16 cellular contexts compared by ENCODE assay signal in genomic region chr22:26681395-26681821, GRCh38. TPM values are rescaled to one million over a fixed set of nuclear protein-coding genes. Genes with fewer than 3 reads are reported as not detected.
DNase-seq lines count a peak whose midpoint lies in the region; ATAC-seq, FAIRE-seq and TF ChIP-seq lines count a peak whose summit lies in the region.
"Had no signal": no experiment of that assay in that cellular context is flagged by ENCODE, and none has a peak within 500 bp of the region (broad histone marks: within the 10 kb centered on the region; RNA-seq: fewer than 3 reads in every experiment).

No MANE protein-coding gene starts in this region.

- H3K23ac ChIP-seq in H1 (ENCODE audit: insufficient read length) = no peak overlapping the region

- no peak overlapping the region for H3K4me3 ChIP-seq in AG04450 (ENCODE audit: low read depth, low read length)
- no peak overlapping the region for H3K4me3 ChIP-seq in H1 (ENCODE audit: extremely low read depth in 1 of 4, insufficient read depth in 2 of 4, low read depth in 3 of 4, low read length in 4 of 4)
- no peak overlapping the region for H3K4me3 ChIP-seq in stomach
- H3K4me3 ChIP-seq: Peyer's patch, prostate gland, tibial nerve had no signal

- H3K4me1 ChIP-seq in H1 (replicated peaks in 1 of 4; ENCODE audit: control insufficient read depth in 3 of 4, insufficient read depth in 4 of 4, low read length in 3 of 4) (peaks cover 4 to 11% (median 6%) of the 10 kb centered on the region in 4 experiments), stomach (peaks cover 0 to 18% (median 0%) of the 10 kb centered on the region in 4 donors)
- H3K4me1 ChIP-seq: Peyer's patch, prostate gland had no signal

- no peak overlapping the region for H3K4ac ChIP-seq in H1 (replicated peaks; ENCODE audit: insufficient read length, low read depth, low read length)

- peak overlapping the region; percentile 95 for H2BK5ac ChIP-seq in H1 (ENCODE audit: low read depth, low read length)

- H3K9me3 ChIP-seq in AG04450 (ENCODE audit: control insufficient read depth, insufficient read depth, low read length) = peaks cover 3% of the 10 kb centered on the region; the same call in 1 of the 2 replicates
- no peaks in the 10 kb centered on the region; a peak in 1 of 4 replicates for H3K9me3 ChIP-seq in H1 (ENCODE audit: insufficient read depth in 2 of 2, low read depth in 1 of 2, low read length in 1 of 2)
- H3K9me3 ChIP-seq in stomach = no peaks in the 10 kb centered on the region
- H3K9me3 ChIP-seq: Peyer's patch, prostate gland had no signal

- no peaks in the 10 kb centered on the region for H3K23me2 ChIP-seq in H1 (ENCODE audit: low read depth, low read length)

- no peak overlapping the region for H2AFZ ChIP-seq in H1 (ENCODE audit: low read length)

- H3K4me2 ChIP-seq in H1 (ENCODE audit: insufficient read depth in 1 of 2, low read depth in 2 of 2, low read length in 2 of 2) = peak overlapping the region in 1 of 2 experiments; percentile 24; a peak in 1 of 4 replicates

- peak overlapping the region; percentile 63 for H4K5ac ChIP-seq in H1 (ENCODE audit: insufficient read length, low read depth, low read length)

- H3K79me1 ChIP-seq in H1 (ENCODE audit: low read depth, low read length) = no peaks in the 10 kb centered on the region

- TF ChIP-seq EP300 in H1 (IDR thresholded peaks at IDR 0.05; ENCODE audit: borderline replicate concordance in 1 of 2, low read depth in 2 of 2, low read length in 2 of 2) = peak in 1 of 2 experiments; percentile 50; a peak in 1 of 3 replicates
- no peak for TF ChIP-seq EP300 in stomach (IDR thresholded peaks at IDR 0.05)

- H3K36me3 ChIP-seq in H1 (ENCODE audit: control insufficient read depth in 2 of 4, insufficient read depth in 4 of 4, low read length in 3 of 4) (0 out of 8 replicates have a peak, but pooled peaks cover 0 to 3% (median 0%) of the 10 kb centered on the region in 4 experiments), stomach (peaks cover 8 to 29% (median 23%) of the 10 kb centered on the region in 4 donors)
- H3K36me3 ChIP-seq: prostate gland had no signal

- POLR2A ChIA-PET in AG04450 (lab: Yijun Ruan, JAX) = interaction anchor here (0.6 kb wide), 1 partner anchor 1097 kb away, joined by 3 read pairs; no protein-coding TSS in a partner anchor
- POLR2A ChIA-PET in H1 (lab: Charles Lee; ENCODE audit: partially characterized antibody) = interaction anchor here (0.6 to 3.6 kb wide), 7 partner anchors 9 to 1371 kb away, joined by 3 to 15 read pairs (median 3); no protein-coding TSS in a partner anchor

- H2BK120ac ChIP-seq in H1 (replicated peaks; ENCODE audit: low read depth, low read length) = peak overlapping the region; percentile 0

- H3K18ac ChIP-seq in H1 (ENCODE audit: extremely low read depth, low read length) = peak overlapping the region; percentile 78

- no peak overlapping the region for H3K14ac ChIP-seq in H1 (ENCODE audit: insufficient read length)

- TF ChIP-seq RAD21 in H1 (IDR thresholded peaks at IDR 0.05 in 1 of 2, conservative IDR thresholded peaks at IDR 0.05 in 1 of 2; ENCODE audit: low read depth in 2 of 2, low read length in 2 of 2) = peak in 1 of 2 experiments; percentile 23; a peak in 1 of 4 replicates

- no peak overlapping the region for H4K8ac ChIP-seq in H1 (ENCODE audit: extremely low read depth, insufficient read depth, low read length)

- peak overlapping the region; percentile 74 for H2BK20ac ChIP-seq in H1 (ENCODE audit: low read length)

- no peak for ATAC-seq in HG03108 (IDR thresholded peaks at IDR 0.05; ENCODE audit: unreplicated experiment)
- no peak for ATAC-seq in GM19463 (IDR thresholded peaks at IDR 0.05; ENCODE audit: unreplicated experiment)
- ATAC-seq: HepG2 had no signal

- TF ChIP-seq CTCF in AG04450 (IDR thresholded peaks at IDR 0.05; ENCODE audit: low read depth, low read length) (no peak), H1 (IDR thresholded peaks at IDR 0.05; ENCODE audit: control extremely low read depth in 1 of 3, insufficient read depth in 1 of 3, low read depth in 1 of 3, low read length in 3 of 3) (peak in 2 of 3 experiments; percentile 0 to 11; a peak in 2 of 4 replicates), stomach (IDR thresholded peaks at IDR 0.05) (no peak)

- H4K91ac ChIP-seq in H1 (replicated peaks; ENCODE audit: insufficient read length, low read length) = peak overlapping the region; percentile 54

- H3K27ac ChIP-seq in AG04450 (ENCODE audit: low read depth, low read length) (peak overlapping the region; percentile 31), H1 (ENCODE audit: low read depth, low read length) (peak overlapping the region; percentile 51; the same call in 1 of the 2 replicates), stomach (no peak overlapping the region)
- H3K27ac ChIP-seq: C4-2B, Peyer's patch, prostate gland, tibial nerve had no signal

- no peaks in the 10 kb centered on the region; a peak in 1 of 4 replicates for H3K79me2 ChIP-seq in H1 (ENCODE audit: control insufficient read depth in 1 of 2, insufficient read depth in 2 of 2, low read length in 2 of 2)

- H3K9ac ChIP-seq in H1 (replicated peaks in 1 of 4; ENCODE audit: extremely low read depth in 1 of 4, low read depth in 3 of 4, low read length in 3 of 4) = no peak overlapping the region

- DNase-seq in AG04450 (ENCODE audit: low read depth, low spot score) (peak; percentile 26), HT1080 (ENCODE audit: low read depth) (peak; percentile 22), H1 (ENCODE audit: low read depth in 1 of 2, low spot score in 2 of 2) (peak in 1 of 2 experiments; percentile 60), mesenteric fat pad (ENCODE audit: low spot score) (peak; percentile 72), stomach (no peak), NOMO-1 (lab: John Stamatoyannopoulos, UW; ENCODE audit: unreplicated experiment in 2 of 2) (no peak)
- DNase-seq: effector CD8-positive, alpha-beta T cell; kidney; NCI-H187 treated with DMSO at 0.1 percent for 48 hours; Peyer's patch had no signal

- intact Hi-C loops in stomach (cut with DNase I; ENCODE audit: low total_unique reads) = no loop called here

- H3K56ac ChIP-seq in H1 (replicated peaks; ENCODE audit: insufficient read length, low read depth, low read length) = no peak overlapping the region

- peak; percentile 36 for FAIRE-seq in H1 (lab: Jason Lieb, UNC)
- FAIRE-seq: HepG2, kidney had no signal

- H2BK12ac ChIP-seq in H1 (ENCODE audit: low read depth, low read length) = peak overlapping the region; percentile 33

- H3K27me3 ChIP-seq in AG04450 (ENCODE audit: control insufficient read depth, insufficient read depth, low read length) (no peaks in the 10 kb centered on the region), H1 (replicated peaks in 1 of 4; ENCODE audit: control insufficient read depth in 3 of 4, extremely low read depth in 1 of 4, insufficient read depth in 3 of 4, low read length in 3 of 4) (no peaks in the 10 kb centered on the region), stomach (no peaks in the 10 kb centered on the region)
- H3K27me3 ChIP-seq: Peyer's patch, tibial nerve had no signal

- no peak overlapping the region for H2AK5ac ChIP-seq in H1 (ENCODE audit: low read depth, low read length)

- no peaks in the 10 kb centered on the region for H4K20me1 ChIP-seq in H1 (replicated peaks in 1 of 2; ENCODE audit: control insufficient read depth in 1 of 2, insufficient read depth in 2 of 2, low read length in 2 of 2)

- WGBS in H1 (ENCODE audit: extremely low coverage in 1 of 2, insufficient coverage in 1 of 2, insufficient read length in 1 of 2, insufficient replicate concordance in 2 of 2, low coverage in 1 of 2, low lambda C conversion rate in 2 of 2, missing lambda C conversion rate in 1 of 2), 2 experiments = 82% methylated on average over 11 of the region's 11 CpGs; no CpG with 5 or more reads in 1 of the 2 experiments
- 84 to 90% (median 88%) methylated on average over 11 of the region's 11 CpGs for WGBS in stomach, 5 donors

- no peak for TF ChIP-seq POLR2A in H1 (IDR thresholded peaks at IDR 0.05; ENCODE audit: control extremely low read depth in 1 of 2, low read depth in 2 of 2, low read length in 2 of 2)
- TF ChIP-seq POLR2A in stomach (IDR thresholded peaks at IDR 0.05) = no peak

- H2BK15ac ChIP-seq in H1 (ENCODE audit: low read length) = peak overlapping the region; percentile 7; the same call in 1 of the 2 replicates

- CTCF ChIA-PET in AG04450 (lab: Charles Lee) (interaction anchor here (1.1 to 1.8 kb wide), 2 partner anchors 9 to 650 kb away, joined by 5 to 11 read pairs; no protein-coding TSS in a partner anchor), H1 (lab: Charles Lee; ENCODE audit: partially characterized antibody) (interaction anchor here (0.9 to 1.9 kb wide), 10 partner anchors 9 to 505 kb away, joined by 3 to 9 read pairs (median 3); no protein-coding TSS in a partner anchor)

RNA-seq across cellular contexts. Expression of gene MIAT, which starts 24.0 kb away (rescaled TPM):
- polyA plus RNA-seq in AG04450 (2011; rRNA removed) (7.8 and 9.4 TPM in 2 replicates), H1 (2011; rRNA removed) (27.6 and 38.3 TPM in 2 replicates), stomach (under 1 TPM; 0.12 to 0.38 (median 0.15) TPM)
- 16.9 and 19.0 TPM in 2 replicates for polyA minus RNA-seq in AG04450 (2011; rRNA and poly(A)+ RNA removed)
- total RNA-seq in HT1080 (2014; rRNA removed; shearing (Covaris generic)) = 0.07 and 0.10 TPM in 2 replicates
- 0.02 and 0.10 TPM in 2 replicates for polyA plus RNA-seq in HT1080 (2015; cell fraction: cytosol; rRNA removed)
- polyA plus RNA-seq in HT1080 (2015; cell fraction: nucleus; rRNA removed) = 0.41 and 0.65 TPM in 2 replicates
- 33.8 and 36.0 TPM in 2 replicates for total RNA-seq in H1 (2021; fragmentation: NEBNext Ultra II Directional; extraction: Animal tissue kit (Norgen Biotek cat#: 25700))
- 55.4 TPM for polyA plus RNA-seq in H1 (2011; cell fraction: cytosol; rRNA removed)
- polyA plus RNA-seq in H1 (2011; cell fraction: nucleus; rRNA removed) = 134 TPM
- polyA plus RNA-seq in H1 (2012, experiment 1 of 2) = 55.6 to 81.0 TPM (median 63.3 TPM) in 4 replicates
- 4.6 TPM for polyA plus RNA-seq in H1 (2012, experiment 2 of 2)
- polyA plus RNA-seq in H1 (2013, experiment 1 of 2) = 44.4 TPM
- 37.1 TPM for polyA plus RNA-seq in H1 (2013, experiment 2 of 2)
- polyA minus RNA-seq in H1 (2011; rRNA and poly(A)+ RNA removed) = 75.5 and 135 TPM in 2 replicates
- 20.6 TPM for polyA minus RNA-seq in H1 (2011; cell fraction: cytosol; rRNA and poly(A)+ RNA removed)
- 72.4 TPM for polyA minus RNA-seq in H1 (2011; cell fraction: nucleus; rRNA and poly(A)+ RNA removed)
- total RNA-seq in mesenteric fat pad (2.5 TPM), stomach (10 to 100 TPM in 1 of 5 donors, 1 to 10 TPM in 2, under 1 TPM in 2; under 0.01 to 29.8 (median 1.9) TPM)
- polyA plus RNA-seq: HepG2 had no signal

RNA-seq across cellular contexts. Expression of gene CRYBA4, which starts 59.6 kb away (rescaled TPM):
- polyA plus RNA-seq in AG04450 (2011; rRNA removed) (not detected in 2 replicates), H1 (2011; rRNA removed) (2.2 and 3.1 TPM in 2 replicates), stomach (not detected)
- polyA minus RNA-seq in AG04450 (2011; rRNA and poly(A)+ RNA removed) = not detected in 2 replicates
- total RNA-seq in HT1080 (2014; rRNA removed; shearing (Covaris generic)) = not detected in 2 replicates
- polyA plus RNA-seq in HT1080 (2015; cell fraction: cytosol; rRNA removed) = not detected in 2 replicates
- polyA plus RNA-seq in HT1080 (2015; cell fraction: nucleus; rRNA removed) = not detected in 2 replicates
- 0.67 and 1.5 TPM in 2 replicates for total RNA-seq in H1 (2021; fragmentation: NEBNext Ultra II Directional; extraction: Animal tissue kit (Norgen Biotek cat#: 25700))
- polyA plus RNA-seq in H1 (2011; cell fraction: cytosol; rRNA removed) = 2.0 TPM
- polyA plus RNA-seq in H1 (2011; cell fraction: nucleus; rRNA removed) = 1.4 TPM
- polyA plus RNA-seq in H1 (2012, experiment 1 of 2) = 0.84 to 2.4 TPM (median 1.9 TPM) in 4 replicates
- polyA plus RNA-seq in H1 (2012, experiment 2 of 2) = 1.5 TPM
- polyA plus RNA-seq in H1 (2013, experiment 1 of 2) = 1.7 TPM
- 2.0 TPM for polyA plus RNA-seq in H1 (2013, experiment 2 of 2)
- polyA minus RNA-seq in H1 (2011; rRNA and poly(A)+ RNA removed) = 0.56 and 0.69 TPM in 2 replicates
- not detected for polyA minus RNA-seq in H1 (2011; cell fraction: cytosol; rRNA and poly(A)+ RNA removed)
- not detected for polyA minus RNA-seq in H1 (2011; cell fraction: nucleus; rRNA and poly(A)+ RNA removed)
- total RNA-seq in mesenteric fat pad (not detected), stomach (not detected)
- total RNA-seq: HepG2, Peyer's patch, tibial nerve had no signal
- polyA plus RNA-seq: HepG2 had no signal

Comparison
In these comparisons a context has a peak if more than half of its experiments do, and no peak if none do; other contexts are left out.
1. DNase-seq: peak in AG04450 (single experiment), HT1080 (single experiment) and mesenteric fat pad (single experiment); none in stomach (single experiment) and NOMO-1 (0 of 2).
2. H3K27ac ChIP-seq: peak in AG04450 (single experiment) and H1 (single experiment); none in stomach (0 of 5).
3. CTCF ChIP-seq: peak in H1 (2 of 3); none in AG04450 (single experiment) and stomach (0 of 7).